ENCODE assay signal across 29 cellular contexts in the genomic region with DNA sequence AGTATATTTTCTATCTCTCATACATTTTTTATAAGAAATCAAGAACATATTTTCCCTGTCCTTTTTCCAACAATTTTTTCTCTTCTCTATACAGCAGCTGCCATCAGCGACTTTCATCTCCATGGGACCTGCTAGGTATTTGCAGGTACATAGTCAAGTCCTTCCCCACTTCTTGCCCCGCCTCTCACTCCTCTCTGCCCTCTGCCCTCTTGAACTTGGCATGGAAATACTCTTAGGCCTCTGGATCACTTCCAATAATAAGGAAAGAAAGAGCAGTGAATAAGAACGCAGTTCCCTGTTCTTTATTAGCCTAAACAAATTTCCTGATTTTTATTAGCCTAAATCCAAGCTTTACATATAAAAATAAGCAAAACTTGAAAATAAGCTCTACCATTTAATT.
"Had no signal": no experiment of that assay in that cellular context is flagged by ENCODE, and none has a peak within 500 bp of the region (broad histone marks: within the 10 kb centered on the region; RNA-seq: fewer than 3 reads in every experiment).

No MANE protein-coding gene starts in this region.

- H3K4me1 ChIP-seq: pancreas, psoas muscle, right lobe of liver, sigmoid colon, spleen, suprapubic skin, testis, tibial artery, upper lobe of left lung, vagina had no signal

- H3K27ac ChIP-seq: pancreas, psoas muscle, right lobe of liver, sigmoid colon, spleen, suprapubic skin, testis, tibial artery, upper lobe of left lung, vagina had no signal

- DNase-seq: naive thymus-derived CD8-positive, alpha-beta T cell; nephron progenitor cell; nucleus accumbens; pancreas; posterior cingulate gyrus; psoas muscle; right cardiac atrium; right lobe of liver; sigmoid colon; spleen; stimulated activated CD4-positive, alpha-beta T cell treated with anti-CD3 and anti-CD28 coated beads, Interleukin-12 subunit alpha, Interleukin-12 subunit beta, amount 100 ng/mL, for 4 hours; stimulated activated CD4-positive, alpha-beta T cell treated with anti-CD3 and anti-CD28 coated beads, Interleukin-1b, Interleukin-23, amount 100 ng/mL, for 48 hours; stimulated activated CD4-positive, alpha-beta T cell treated with anti-CD3 and anti-CD28 coated beads, Interleukin-4, amount 100 ng/mL, for 1 hour; stimulated activated CD4-positive, alpha-beta T cell treated with anti-CD3 and anti-CD28 coated beads, Interleukin-4, amount 100 ng/mL, for 4 hours; stimulated activated CD8-positive, alpha-beta memory T cell treated with anti-CD3 and anti-CD28 coated beads, Interleukin-4, amount 100 ng/mL, for 48 hours; stimulated activated naive CD4-positive, alpha-beta T cell; stimulated activated naive CD8-positive, alpha-beta T cell treated with anti-CD3 and anti-CD28 coated beads, Interleukin-15, amount 100 ng/mL, for 72 hours; stimulated activated naive CD8-positive, alpha-beta T cell treated with anti-CD3 and anti-CD28 coated beads, Interleukin-15, Interleukin-2, amounts not matched to agents 100 U/mL and 50 U/mL, for 24 hours; substantia nigra; testis; tibial artery; trophoblast cell; upper lobe of left lung had no signal

- H3K9me3 ChIP-seq: neutrophil, pancreas, psoas muscle, right lobe of liver, sigmoid colon, spleen, suprapubic skin, testis, tibial artery, upper lobe of left lung, vagina had no signal

- H3K4me3 ChIP-seq: pancreas, psoas muscle, right lobe of liver, sigmoid colon, smooth muscle cell, spleen, suprapubic skin, testis, tibial artery, upper lobe of left lung, vagina had no signal

- H3K36me3 ChIP-seq: neutrophil, pancreas, right lobe of liver, spleen, suprapubic skin, tibial artery, upper lobe of left lung, vagina had no signal

- ATAC-seq: naive thymus-derived CD8-positive, alpha-beta T cell; natural killer cell treated with Interleukin-12 subunit alpha and Interleukin-12 subunit beta and Interleukin-15 and Interleukin-18, amount 100 ng/mL, for 72 hours; pancreas; psoas muscle; right cardiac atrium; right lobe of liver; stimulated activated memory B cell treated with anti-CD40 and anti-IgM and Interleukin-4, amounts not matched to agents 10 μg/mL and 1 μg/mL and 100 μg/mL, for 72 hours; stimulated activated naive CD8-positive, alpha-beta T cell treated with anti-CD3 and anti-CD28 coated beads, Interleukin-15, amount 100 ng/mL, for 72 hours; stimulated activated naive CD8-positive, alpha-beta T cell treated with anti-CD3 and anti-CD28 coated beads, Interleukin-15, Interleukin-2, amounts not matched to agents 100 U/mL and 50 U/mL, for 24 hours had no signal
